In genomic region chr5:124963236-124963929, GRCh38 we compare ENCODE assay signal across 8 cellular contexts.
DNase-seq lines count a peak whose midpoint lies in the region; TF ChIP-seq lines count a peak whose summit lies in the region.

No MANE protein-coding gene starts in this region.

- peaks cover 4 to 7% of the 10 kb centered on the region in 2 donors for H3K4me1 ChIP-seq in neuronal stem cell (ENCODE audit: control insufficient read depth in 2 of 2, insufficient read depth in 1 of 2, low read depth in 1 of 2, low read length in 2 of 2)
- H3K4me1 ChIP-seq in ascending aorta: no peaks in the 10 kb centered on the region
- no peaks in the 10 kb centered on the region for H3K4me1 ChIP-seq in effector memory CD4-positive, alpha-beta T cell (ENCODE audit: control insufficient read depth, insufficient read depth, low read length, poor library complexity, severe bottlenecking)

- no peak overlapping the region for H3K4me3 ChIP-seq in neuronal stem cell (ENCODE audit: low read length in 2 of 2)
- H3K4me3 ChIP-seq in ascending aorta: no peak overlapping the region
- H3K4me3 ChIP-seq in effector memory CD4-positive, alpha-beta T cell (ENCODE audit: insufficient read depth, low read depth, low read length, poor library complexity, severe bottlenecking): no peak overlapping the region

- no peak overlapping the region for H2BK120ac ChIP-seq in neuronal stem cell (ENCODE audit: low read depth, low read length)

- no peak overlapping the region for H3K4ac ChIP-seq in neuronal stem cell (ENCODE audit: low read length)

- H3K9me3 ChIP-seq in neuronal stem cell (replicated peaks in 1 of 2; ENCODE audit: control insufficient read depth in 2 of 2, insufficient read depth in 1 of 2, low read depth in 1 of 2, low read length in 2 of 2) (peaks cover 0 to 5% of the 10 kb centered on the region in 2 donors), ascending aorta (no peaks in the 10 kb centered on the region)
- no peaks in the 10 kb centered on the region for H3K9me3 ChIP-seq in effector memory CD4-positive, alpha-beta T cell (ENCODE audit: control insufficient read depth, low read length)

- H3K27me3 ChIP-seq in neuronal stem cell (ENCODE audit: control insufficient read depth in 3 of 3, insufficient read depth in 3 of 3, low read depth in 1 of 3, low read length in 3 of 3): no peaks in the 10 kb centered on the region
- no peaks in the 10 kb centered on the region for H3K27me3 ChIP-seq in ascending aorta
- H3K27me3 ChIP-seq in effector memory CD4-positive, alpha-beta T cell (replicated peaks; ENCODE audit: control insufficient read depth, insufficient read depth, low read length, poor library complexity, severe bottlenecking): no peaks in the 10 kb centered on the region

- H2AFZ ChIP-seq in neuronal stem cell (ENCODE audit: low read length): peak overlapping the region; percentile 51

- peak overlapping the region; percentile 67 for H2BK5ac ChIP-seq in neuronal stem cell (ENCODE audit: low read length)

- WGBS in neuronal stem cell (ENCODE audit: extremely low coverage in 2 of 2, insufficient read length in 2 of 2, insufficient replicate concordance in 1 of 2), 2 donors: no CpG with 5 or more reads among the region's 14 CpGs

- no peak overlapping the region for H3K4me2 ChIP-seq in neuronal stem cell (ENCODE audit: insufficient read depth, low read length, poor library complexity, severe bottlenecking)

- H2BK15ac ChIP-seq in neuronal stem cell (ENCODE audit: low read length): no peak overlapping the region

- DNase-seq in Daoy (ENCODE audit: low read depth): peak; percentile 60
- peak; percentile 45 for DNase-seq in NCI-H460 (ENCODE audit: extremely low read depth, low read depth)
- DNase-seq in dedifferentiated amniotic fluid mesenchymal stem cell (ENCODE audit: extremely low spot score): peak; percentile 75
- DNase-seq in neuronal stem cell (ENCODE audit: low spot score): no peak
- no peak for DNase-seq in stimulated activated CD4-positive, alpha-beta T cell treated with anti-CD3 and anti-CD28 coated beads, Interleukin-4, amount 100 ng/mL, for 1 hour
- no peak for DNase-seq in ascending aorta (ENCODE audit: low spot score in 2 of 2)
- DNase-seq in effector memory CD4-positive, alpha-beta T cell: no peak
- no peak for DNase-seq in NCI-H2107 treated with DMSO at 0.1 percent for 48 hours (lab: John Stamatoyannopoulos, UW; ENCODE audit: unreplicated experiment)

- peaks cover 0 to 1% of the 10 kb centered on the region in 2 donors for H3K36me3 ChIP-seq in neuronal stem cell (replicated peaks in 1 of 2; ENCODE audit: control insufficient read depth in 2 of 2, insufficient read depth in 2 of 2, low read length in 2 of 2)
- no peaks in the 10 kb centered on the region for H3K36me3 ChIP-seq in ascending aorta
- H3K36me3 ChIP-seq in effector memory CD4-positive, alpha-beta T cell (ENCODE audit: control insufficient read depth, insufficient read depth, low read length): no peaks in the 10 kb centered on the region

- H2BK12ac ChIP-seq in neuronal stem cell (ENCODE audit: low read length): peak overlapping the region; percentile 4

- H3K18ac ChIP-seq in neuronal stem cell (ENCODE audit: low read length): peak overlapping the region; percentile 88

- H3K79me1 ChIP-seq in neuronal stem cell (ENCODE audit: low read depth, low read length): no peaks in the 10 kb centered on the region

- TF ChIP-seq CTCF in ascending aorta (IDR thresholded peaks at IDR 0.05): no peak

- no peak overlapping the region for H4K91ac ChIP-seq in neuronal stem cell (ENCODE audit: low read depth, low read length, poor library complexity)

- no peak overlapping the region for H3K27ac ChIP-seq in neuronal stem cell (replicated peaks; ENCODE audit: low read length)
- no peak overlapping the region for H3K27ac ChIP-seq in ascending aorta
- no peak overlapping the region for H3K27ac ChIP-seq in effector memory CD4-positive, alpha-beta T cell (ENCODE audit: insufficient read depth, low read length, poor library complexity, severe bottlenecking)

- H3K14ac ChIP-seq in neuronal stem cell (ENCODE audit: low read length): no peak overlapping the region

- H4K8ac ChIP-seq in neuronal stem cell (ENCODE audit: low read depth, low read length): no peak overlapping the region

- peak overlapping the region; percentile 27 for H3K9ac ChIP-seq in neuronal stem cell (ENCODE audit: low read depth, low read length, poor library complexity)

- intact Hi-C loops in ascending aorta (cut with DNase I): no loop called here

- H2AK5ac ChIP-seq in neuronal stem cell (ENCODE audit: low read depth, low read length): no peak overlapping the region

- H3K23ac ChIP-seq in neuronal stem cell (ENCODE audit: low read depth, low read length, poor library complexity): no peak overlapping the region

Comparison
In these comparisons a context has a peak if more than half of its experiments do, and no peak if none do; other contexts are left out.
1. DNase-seq: peak in Daoy (single experiment), NCI-H460 (single experiment) and dedifferentiated amniotic fluid mesenchymal stem cell (single experiment); none in neuronal stem cell (single experiment), stimulated activated CD4-positive, alpha-beta T cell treated with anti-CD3 and anti-CD28 coated beads, Interleukin-4, amount 100 ng/mL, for 1 hour (single experiment), ascending aorta (0 of 2), effector memory CD4-positive, alpha-beta T cell (0 of 3) and NCI-H2107 treated with DMSO at 0.1 percent for 48 hours (single experiment).